Comparison of ENCODE assay signal across 22 cellular contexts in genomic region chr3:160196511-160197104, GRCh38. TPM values are rescaled to one million over a fixed set of nuclear protein-coding genes. Genes with fewer than 3 reads are reported as not detected.
DNase-seq lines count a peak whose midpoint lies in the region; ATAC-seq and TF ChIP-seq lines count a peak whose summit lies in the region.
"Had no signal": no experiment of that assay in that cellular context is flagged by ENCODE, and none has a peak within 500 bp of the region (broad histone marks: within the 10 kb centered on the region; RNA-seq: fewer than 3 reads in every experiment).

No MANE protein-coding gene starts in this region.

- peak; percentile 90 for ATAC-seq in left ventricle myocardium superior
- ATAC-seq: left lobe of liver had no signal

- POLR2A ChIA-PET in GM10248 (lab: Yijun Ruan, JAX), result no interaction called here

- H3K27me3 ChIP-seq in GM23248 (replicated peaks; ENCODE audit: insufficient read depth), result no peaks in the 10 kb centered on the region
- H3K27me3 ChIP-seq in MM.1S (replicated peaks; ENCODE audit: insufficient read depth, low read length), result no peaks in the 10 kb centered on the region

- H3K9me3 ChIP-seq in GM23248 (ENCODE audit: low read depth) (no peaks in the 10 kb centered on the region), MM.1S (replicated peaks; ENCODE audit: insufficient read depth, low read length) (no peaks in the 10 kb centered on the region)

- 21% methylated on average over 9 of the region's 9 CpGs for WGBS in GM23248 (ENCODE audit: low coverage in 1 of 2, low lambda C conversion rate in 2 of 2, missing lambda C conversion rate in 2 of 2), 2 experiments

- DNase-seq in GM23248 (peak; percentile 65), coronary artery (ENCODE audit: low spot score) (peak; percentile 79), left ventricle myocardium superior (peak; percentile 53), skeletal muscle cell (ENCODE audit: low read depth) (peak; percentile 47), MM.1S (no peak), NCI-H1417 treated with DMSO at 0.1 percent for 48 hours (lab: John Stamatoyannopoulos, UW) (no peak), GM10248 (ENCODE audit: extremely low spot score) (no peak)
- DNase-seq in central memory CD4-positive, alpha-beta T cell, result no peak
- DNase-seq: activated CD4-positive, alpha-beta T cell treated with anti-CD3 and anti-CD28 coated beads, Interleukin-2, amount 10 ng/mL, durations not matched to agents 7 days and 5 days; activated CD8-positive, alpha-beta memory T cell treated with anti-CD3 and anti-CD28 coated beads, Interleukin-2, amount 50 U/mL, for 4 hours; GDM1; glutamatergic neuron; NCI-H187; NCI-H2227 treated with DMSO at 0.1 percent for 48 hours; nephron progenitor cell; PC-9; stimulated activated CD4-positive, alpha-beta T cell treated with anti-CD3 and anti-CD28 coated beads, Interleukin-12 subunit alpha, Interleukin-12 subunit beta, amount 100 ng/mL, for 4 hours had no signal

- no peaks in the 10 kb centered on the region for H3K79me2 ChIP-seq in GM23248 (ENCODE audit: insufficient read depth)
- no peaks in the 10 kb centered on the region for H3K79me2 ChIP-seq in MM.1S (ENCODE audit: low read length)

- CTCF ChIA-PET in GM10248 (lab: Yijun Ruan, JAX), result interaction anchor here (0.8 to 1.5 kb wide), 4 partner anchors 10 to 28 kb away, joined by 3 to 4 read pairs (median 4); partner anchors contain the start of gene C3orf80

- H4K20me1 ChIP-seq in GM23248 (ENCODE audit: insufficient read depth) (no peaks in the 10 kb centered on the region), MM.1S (ENCODE audit: insufficient read depth, low read length) (no peaks in the 10 kb centered on the region)

- H3K9me2 ChIP-seq in GM23248 (ENCODE audit: insufficient read depth) (no peaks in the 10 kb centered on the region), MM.1S (replicated peaks; ENCODE audit: insufficient read depth, low read length) (no peaks in the 10 kb centered on the region)

- H3F3A ChIP-seq in GM23248 (ENCODE audit: insufficient read depth) (no peaks in the 10 kb centered on the region), MM.1S (ENCODE audit: insufficient read depth, low read length) (no peaks in the 10 kb centered on the region)

- TF ChIP-seq CTCF in coronary artery (IDR thresholded peaks at IDR 0.05) (no peak), MM.1S (IDR thresholded peaks at IDR 0.05; ENCODE audit: low read length) (no peak), GM10248 (IDR thresholded peaks at IDR 0.05; ENCODE audit: control extremely low read depth, extremely low read depth, low read depth, missing control alignments) (no peak)

- H3K27ac ChIP-seq in GM23248, result no peak overlapping the region
- no peak overlapping the region for H3K27ac ChIP-seq in coronary artery
- H3K27ac ChIP-seq in MM.1S (ENCODE audit: low read length), result no peak overlapping the region
- H3K27ac ChIP-seq: PC-9, VCaP had no signal

- H2AFZ ChIP-seq in GM23248, result no peak overlapping the region
- H2AFZ ChIP-seq in MM.1S (ENCODE audit: low read length), result no peak overlapping the region
- H2AFZ ChIP-seq: PC-9 had no signal

- in situ Hi-C loops in GM23248 (cut with MboI), result no loop called here

- no peaks in the 10 kb centered on the region for H3K36me3 ChIP-seq in GM23248 (ENCODE audit: low read depth)
- H3K36me3 ChIP-seq in MM.1S (replicated peaks; ENCODE audit: insufficient read depth, low read length), result no peaks in the 10 kb centered on the region

- no peak overlapping the region for H3K4me2 ChIP-seq in GM23248 (ENCODE audit: unreplicated experiment)
- H3K4me2 ChIP-seq in MM.1S (ENCODE audit: low read depth, low read length), result no peak overlapping the region
- H3K4me2 ChIP-seq: PC-9 had no signal

- H3K9ac ChIP-seq in GM23248 (no peak overlapping the region), MM.1S (ENCODE audit: low read length) (no peak overlapping the region)

- intact Hi-C loops in left ventricle myocardium superior (cut with micrococcal nuclease), result no loop called here

- H3K4me3 ChIP-seq in GM23248, result no peak overlapping the region
- H3K4me3 ChIP-seq in coronary artery, result peak overlapping the region; percentile 1
- no peak overlapping the region for H3K4me3 ChIP-seq in skeletal muscle cell (ENCODE audit: low read depth, low read length)
- H3K4me3 ChIP-seq in MM.1S (ENCODE audit: low read length), result no peak overlapping the region
- H3K4me3 ChIP-seq: PC-9 had no signal

- H3K4me1 ChIP-seq in GM23248 (ENCODE audit: insufficient read depth) (no peaks in the 10 kb centered on the region), MM.1S (ENCODE audit: low read length) (no peaks in the 10 kb centered on the region)

RNA-seq across cellular contexts. Expression of gene C3orf80, which starts 28.6 kb away (rescaled TPM):
- total RNA-seq in GM23248 (2014; rRNA removed; shearing (Covaris generic)), result 0.43 and 1.3 TPM in 2 replicates
- 0.19 and 0.25 TPM in 2 replicates for polyA plus RNA-seq in GM23248 (2016; fragmentation: Nextera tagmentation; extraction: Ambion mirVana)
- 0.15 TPM for total RNA-seq in left ventricle myocardium superior
- total RNA-seq: activated CD4-positive, alpha-beta T cell treated with anti-CD3 and anti-CD28 coated beads, Interleukin-2, amount 10 ng/mL, durations not matched to agents 7 days and 5 days; epithelial cell of proximal tubule; PC-9 had no signal
- polyA plus RNA-seq: AG04450, CD14-positive monocyte had no signal

Comparison
In these comparisons a context has a peak if more than half of its experiments do, and no peak if none do; other contexts are left out.
1. DNase-seq: peak in GM23248 (single experiment), coronary artery (single experiment), left ventricle myocardium superior (single experiment) and skeletal muscle cell (single experiment); none in MM.1S (single experiment), NCI-H1417 treated with DMSO at 0.1 percent for 48 hours (single experiment), central memory CD4-positive, alpha-beta T cell (single experiment) and GM10248 (single experiment).